Comparison of ENCODE assay signal across 10 cellular contexts in the genomic region with DNA sequence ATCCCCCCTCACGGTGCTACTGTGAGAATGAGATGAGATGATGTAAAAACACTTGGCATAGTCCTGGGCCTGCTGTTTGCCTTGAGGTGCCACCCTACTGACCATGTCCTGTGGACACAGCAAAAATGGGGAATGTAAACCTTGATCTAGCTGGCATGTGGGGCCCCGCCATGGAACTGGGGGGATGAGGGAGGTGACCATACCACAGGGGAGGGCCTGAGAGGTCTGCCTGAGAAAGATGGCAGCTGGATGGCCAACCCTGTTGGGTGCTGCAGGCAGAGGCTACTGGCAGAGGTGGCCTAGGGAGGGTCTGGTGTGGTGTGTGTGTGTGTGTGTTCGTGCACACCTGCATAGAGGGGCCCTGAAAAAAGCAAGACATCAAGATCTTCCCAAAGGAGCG. TPM values are rescaled to one million over a fixed set of nuclear protein-coding genes. Genes with fewer than 3 reads are reported as not detected.
DNase-seq lines count a peak whose midpoint lies in the region; ATAC-seq and TF ChIP-seq lines count a peak whose summit lies in the region.
"Had no signal": no experiment of that assay in that cellular context is flagged by ENCODE, and none has a peak within 500 bp of the region (broad histone marks: within the 10 kb centered on the region; RNA-seq: fewer than 3 reads in every experiment).

No MANE protein-coding gene starts in this region.

- peaks cover 49 to 56% of the 10 kb centered on the region in 2 donors for H3K27me3 Mint-ChIP-seq in CD4-positive, alpha-beta memory T cell

- peaks cover 9% of the 10 kb centered on the region for H3K4me1 ChIP-seq in CD4-positive, alpha-beta memory T cell (ENCODE audit: insufficient read depth, low read length)
- H3K4me1 ChIP-seq in left ventricle myocardium inferior, result peaks cover 40% of the 10 kb centered on the region
- H3K4me1 ChIP-seq in rectal smooth muscle tissue (ENCODE audit: control insufficient read depth, insufficient read depth, low read length), result peaks cover 2% of the 10 kb centered on the region

- peak overlapping the region in 6 of 8 donors; percentile 63 to 86 (median 80) for H3K4me3 Mint-ChIP-seq in CD4-positive, alpha-beta memory T cell

- intact Hi-C loops in CD4-positive, alpha-beta memory T cell (cut with micrococcal nuclease), result loop anchor here (2.0 kb wide), 1 partner anchor 19 kb away; no protein-coding TSS in a partner anchor
- intact Hi-C loops in left ventricle myocardium inferior (cut with micrococcal nuclease), result no loop called here

- no peak for ATAC-seq in SK-N-SH treated with all-trans-retinoic acid at 6 μM for 48 hours

- H3K27me3 ChIP-seq in CD4-positive, alpha-beta memory T cell (ENCODE audit: insufficient read depth, low read length), result peaks cover 22% of the 10 kb centered on the region
- H3K27me3 ChIP-seq in left ventricle myocardium inferior (ENCODE audit: low read depth) (peaks cover 57% of the 10 kb centered on the region), rectal smooth muscle tissue (ENCODE audit: control insufficient read depth, insufficient read depth, low read length) (no peaks in the 10 kb centered on the region)

- TF ChIP-seq CTCF in NB4 (IDR thresholded peaks at IDR 0.05; ENCODE audit: low read depth, low read length) (no peak), left ventricle myocardium inferior (IDR thresholded peaks at IDR 0.05; ENCODE audit: borderline replicate concordance) (no peak)

- H3K9me3 ChIP-seq in CD4-positive, alpha-beta memory T cell (ENCODE audit: control insufficient read depth in 1 of 2, low read length in 2 of 2), result no peaks in the 10 kb centered on the region
- H3K9me3 ChIP-seq in left ventricle myocardium inferior (replicated peaks), result no peaks in the 10 kb centered on the region

- no peaks in the 10 kb centered on the region for H3K36me3 ChIP-seq in CD4-positive, alpha-beta memory T cell (ENCODE audit: insufficient read depth, low read length)
- no peaks in the 10 kb centered on the region for H3K36me3 ChIP-seq in left ventricle myocardium inferior
- H3K36me3 ChIP-seq in rectal smooth muscle tissue (ENCODE audit: control insufficient read depth, insufficient read depth, low read length), result no peaks in the 10 kb centered on the region

- CTCF ChIA-PET in CD4-positive, alpha-beta memory T cell (lab: Charles Lee; ENCODE audit: partially characterized antibody), result no interaction called here

- no peak overlapping the region for H3K27ac ChIP-seq in CD4-positive, alpha-beta memory T cell (ENCODE audit: low read depth, low read length)
- H3K27ac ChIP-seq in left ventricle myocardium inferior (replicated peaks) (peak overlapping the region; percentile 91), rectal smooth muscle tissue (ENCODE audit: low read depth, low read length) (peak overlapping the region; percentile 64)

- no peak for TF ChIP-seq POLR2A in NB4 (IDR thresholded peaks at IDR 0.05; ENCODE audit: extremely low read depth, insufficient read length)

- H3K36me3 Mint-ChIP-seq in CD4-positive, alpha-beta memory T cell, result peaks cover 0 to 5% of the 10 kb centered on the region in 2 donors

- peaks cover 0 to 3% (median 0%) of the 10 kb centered on the region in 8 donors for H3K9me3 Mint-ChIP-seq in CD4-positive, alpha-beta memory T cell

- POLR2A ChIA-PET in CD4-positive, alpha-beta memory T cell (lab: Charles Lee; ENCODE audit: partially characterized antibody), result interaction anchor here (2.5 kb wide), 1 partner anchor 19 kb away, joined by 7 read pairs; no protein-coding TSS in a partner anchor

- no peak for DNase-seq in CD4-positive, alpha-beta memory T cell
- DNase-seq in NB4 (ENCODE audit: low read depth) (no peak), left ventricle myocardium inferior (no peak), NOMO-1 treated with dmso at 0.1 percent for 144 hours (lab: John Stamatoyannopoulos, UW; ENCODE audit: unreplicated experiment) (no peak), EL (no peak)
- no peak for DNase-seq in central memory CD4-positive, alpha-beta T cell

- H3K27ac Mint-ChIP-seq in CD4-positive, alpha-beta memory T cell, result peak overlapping the region in 1 of 7 donors; percentile 10

- no peak overlapping the region for H3K9ac ChIP-seq in rectal smooth muscle tissue (ENCODE audit: low read length)

- H3K4me1 Mint-ChIP-seq in CD4-positive, alpha-beta memory T cell, result peaks cover 11 to 30% (median 19%) of the 10 kb centered on the region in 4 donors

- no peak overlapping the region for H3K4me3 ChIP-seq in CD4-positive, alpha-beta memory T cell (ENCODE audit: low read length in 2 of 2)
- H3K4me3 ChIP-seq in NB4 (ENCODE audit: low read depth, low read length) (peak overlapping the region; percentile 34), left ventricle myocardium inferior (peak overlapping the region; percentile 74), rectal smooth muscle tissue (ENCODE audit: low read length) (peak overlapping the region; percentile 83)

TF ChIP-seq in SK-N-SH treated with all-trans-retinoic acid at 6 μM for 48 hours, 23 proteins besides CTCF, POLR2A, EP300 and RAD21:
- no peak for TF ChIP-seq TSHZ2 (CRISPR knock-in tag; IDR thresholded peaks at IDR 0.05)
- TF ChIP-seq PPARA (CRISPR knock-in tag; IDR thresholded peaks at IDR 0.05; ENCODE audit: borderline replicate concordance), result no peak
- TF ChIP-seq TCF4 (CRISPR knock-in tag; IDR thresholded peaks at IDR 0.05; ENCODE audit: borderline replicate concordance), result no peak
- no peak for TF ChIP-seq OSR1 (CRISPR knock-in tag; IDR thresholded peaks at IDR 0.05)

RNA-seq across cellular contexts. Expression of gene HAAO, which starts 0.8 kb away (rescaled TPM):
- under 1 TPM in 1 of 2 experiments, not detected in 1; 0.44 TPM for total RNA-seq in CD4-positive, alpha-beta memory T cell
- polyA plus RNA-seq in CD4-positive, alpha-beta memory T cell, result under 1 TPM in 1 of 2 donors, not detected in 1; 0.21 TPM
- 2.3 TPM for total RNA-seq in left ventricle myocardium inferior
- total RNA-seq: NCI-H460 had no signal

RNA-seq across cellular contexts. Expression of gene OXER1, which starts 27.7 kb away (rescaled TPM):
- not detected for total RNA-seq in CD4-positive, alpha-beta memory T cell
- not detected for polyA plus RNA-seq in CD4-positive, alpha-beta memory T cell
- 0.36 TPM for total RNA-seq in left ventricle myocardium inferior
- total RNA-seq: NCI-H460 had no signal
- polyA plus RNA-seq: fibroblast of lung had no signal

Comparison
In these comparisons a context has a peak if more than half of its experiments do, and no peak if none do; other contexts are left out.
1. H3K4me3 ChIP-seq: peak in NB4 (single experiment), left ventricle myocardium inferior (single experiment) and rectal smooth muscle tissue (single experiment); none in CD4-positive, alpha-beta memory T cell (0 of 2).